8 cellular contexts compared by ENCODE assay signal in genomic region chr19:49795615-49796014, GRCh38. TPM values are rescaled to one million over a fixed set of nuclear protein-coding genes. Genes with fewer than 3 reads are reported as not detected.
"Had no signal": no experiment of that assay in that cellular context is flagged by ENCODE, and none has a peak within 500 bp of the region (broad histone marks: within the 10 kb centered on the region; RNA-seq: fewer than 3 reads in every experiment).

No MANE protein-coding gene starts in this region.

- FAIRE-seq: H1, H54 had no signal

- H2AFZ ChIP-seq: GM23338 had no signal

- DNase-seq: H9, HCEC 1CT, IMR-90, KBM-7 had no signal

- H3K4me3 ChIP-seq: GM23338 had no signal

- H3K4me2 ChIP-seq: GM23338 had no signal

- ATAC-seq: GM23338 had no signal

RNA-seq across cellular contexts. Expression of gene TSKS, which starts 32.5 kb away (rescaled TPM):
- total RNA-seq: GM23338, H1, HT-29, IMR-90 had no signal
- polyA plus RNA-seq: IMR-90 had no signal
